ENCODE assay signal across 20 cellular contexts in the genomic region with DNA sequence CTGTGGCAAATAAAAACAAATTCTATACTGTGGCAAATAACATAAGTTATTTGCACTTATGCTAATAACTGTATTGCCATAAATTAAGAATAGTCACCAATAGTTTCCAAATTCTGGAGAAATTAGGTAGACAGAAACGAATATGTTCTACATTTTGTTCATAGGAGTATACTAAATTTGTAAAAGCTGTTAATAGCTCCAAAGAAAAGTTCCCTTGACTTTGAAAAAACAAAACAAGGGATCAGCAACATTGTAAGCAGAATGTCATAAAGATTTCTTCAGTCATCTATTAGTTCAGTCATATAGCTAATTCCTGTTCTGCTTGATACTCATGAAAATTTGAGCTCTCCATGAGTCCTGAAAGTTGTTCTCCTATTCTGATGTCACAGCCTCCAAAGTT.
DNase-seq lines count a peak whose midpoint lies in the region; ATAC-seq and TF ChIP-seq lines count a peak whose summit lies in the region.
"Had no signal": no experiment of that assay in that cellular context is flagged by ENCODE, and none has a peak within 500 bp of the region (broad histone marks: within the 10 kb centered on the region; RNA-seq: fewer than 3 reads in every experiment).

No MANE protein-coding gene starts in this region.

- no peaks in the 10 kb centered on the region for H3K36me3 ChIP-seq in mesendoderm (ENCODE audit: control insufficient read depth, insufficient read depth, low read length)
- no peaks in the 10 kb centered on the region for H3K36me3 ChIP-seq in CD8-positive, alpha-beta T cell (ENCODE audit: insufficient read depth, low read length)
- H3K36me3 ChIP-seq in GM23338 (ENCODE audit: insufficient read depth) = peaks cover 22% of the 10 kb centered on the region
- H3K36me3 ChIP-seq: BE2C; BLaER1 treated with 17β-estradiol and CSF1 and Interleukin-3, amounts not matched to agents 10 nM and 100 nM; HAP-1 had no signal

- no peak for ATAC-seq in CD8-positive, alpha-beta T cell
- no peak for ATAC-seq in GM23338

- H4K8ac ChIP-seq in mesendoderm (ENCODE audit: low read depth, low read length) = no peak overlapping the region

- peak; percentile 15 for DNase-seq in DMS53 (lab: John Stamatoyannopoulos, UW)
- no peak for DNase-seq in DMS53 treated with DMSO at 0.1 percent for 48 hours (lab: John Stamatoyannopoulos, UW; ENCODE audit: unreplicated experiment)
- DNase-seq in NAMALWA (ENCODE audit: low spot score) = peak; percentile 9
- peak; percentile 5 for DNase-seq in amniotic epithelial cell (ENCODE audit: low read depth)
- DNase-seq in mesendoderm = peak; percentile 22
- no peak for DNase-seq in CD8-positive, alpha-beta T cell
- DNase-seq in GM23338 (ENCODE audit: low spot score) = no peak
- no peak for DNase-seq in activated naive CD4-positive, alpha-beta T cell (lab: John Stamatoyannopoulos, UW)
- DNase-seq: BE2C; Calu3; CD4-positive, alpha-beta T cell; COR-L47; DMS153; DMS79 treated with DMSO at 0.1 percent for 48 hours; GF-D8; GOT3 had no signal

- intact Hi-C loops in CD8-positive, alpha-beta T cell (cut with DNase I, micrococcal nuclease) = no loop called here

- no peaks in the 10 kb centered on the region for H3F3A ChIP-seq in GM23338 (replicated peaks; ENCODE audit: low read depth)

- H2BK15ac ChIP-seq in mesendoderm (replicated peaks; ENCODE audit: low read depth) = no peak overlapping the region

- H3K27me3 ChIP-seq in mesendoderm (ENCODE audit: insufficient read depth, low read length, poor library complexity) = no peaks in the 10 kb centered on the region
- H3K27me3 ChIP-seq in CD8-positive, alpha-beta T cell (ENCODE audit: insufficient read depth, low read length) = no peaks in the 10 kb centered on the region
- H3K27me3 ChIP-seq in GM23338 (ENCODE audit: insufficient read depth) = no peaks in the 10 kb centered on the region
- H3K27me3 ChIP-seq: BE2C; BLaER1 treated with 17β-estradiol and CSF1 and Interleukin-3, amounts not matched to agents 10 nM and 100 nM had no signal

- H3K56ac ChIP-seq in mesendoderm (ENCODE audit: low read length) = no peak overlapping the region

- H2BK5ac ChIP-seq in mesendoderm (ENCODE audit: low read length) = no peak overlapping the region

- no peaks in the 10 kb centered on the region for H3K27me3 Mint-ChIP-seq in CD8-positive, alpha-beta T cell (ENCODE audit: low read depth)
- H3K27me3 Mint-ChIP-seq in GM23338 (ENCODE audit: insufficient read depth, low read depth, poor library complexity) = no peaks in the 10 kb centered on the region
- H3K27me3 Mint-ChIP-seq: CD4-positive, alpha-beta T cell had no signal

- H3K27ac Mint-ChIP-seq in CD8-positive, alpha-beta T cell = no peak overlapping the region
- H3K27ac Mint-ChIP-seq in GM23338 = no peak overlapping the region
- H3K27ac Mint-ChIP-seq: CD14-positive monocyte; CD4-positive, alpha-beta T cell had no signal

- POLR2A ChIA-PET in CD8-positive, alpha-beta T cell (lab: Charles Lee) = no interaction called here

- no peaks in the 10 kb centered on the region for H3K9me3 ChIP-seq in CD8-positive, alpha-beta T cell (ENCODE audit: low read length)
- H3K9me3 ChIP-seq: BE2C, HAP-1 had no signal

- no peak overlapping the region for H3K4me3 Mint-ChIP-seq in CD8-positive, alpha-beta T cell
- H3K4me3 Mint-ChIP-seq in GM23338 = no peak overlapping the region
- H3K4me3 Mint-ChIP-seq: CD14-positive monocyte; CD4-positive, alpha-beta T cell had no signal

- CTCF ChIA-PET in CD8-positive, alpha-beta T cell (lab: Charles Lee) = no interaction called here

- no peaks in the 10 kb centered on the region for H3K4me1 ChIP-seq in mesendoderm (ENCODE audit: control insufficient read depth, low read depth, low read length)
- H3K4me1 ChIP-seq in CD8-positive, alpha-beta T cell (ENCODE audit: insufficient read depth, low read length) = no peaks in the 10 kb centered on the region
- peaks cover 9% of the 10 kb centered on the region for H3K4me1 ChIP-seq in GM23338 (ENCODE audit: insufficient read depth)
- H3K4me1 ChIP-seq: BE2C, HAP-1 had no signal

- H3K18ac ChIP-seq in mesendoderm (ENCODE audit: low read length) = no peak overlapping the region

- H3K4me1 Mint-ChIP-seq in CD8-positive, alpha-beta T cell (ENCODE audit: low read depth) = no peaks in the 10 kb centered on the region
- peaks cover 6% of the 10 kb centered on the region for H3K4me1 Mint-ChIP-seq in GM23338
- H3K4me1 Mint-ChIP-seq: CD14-positive monocyte had no signal

- H3K4ac ChIP-seq in mesendoderm (ENCODE audit: low read depth, low read length) = no peak overlapping the region

- H3K79me1 ChIP-seq in mesendoderm (ENCODE audit: low read length) = no peaks in the 10 kb centered on the region

- H3K9ac ChIP-seq in mesendoderm (ENCODE audit: low read length) = no peak overlapping the region
- H3K9ac ChIP-seq: BLaER1 treated with 17β-estradiol and CSF1 and Interleukin-3, amounts not matched to agents 10 nM and 100 nM had no signal

- H3K27ac ChIP-seq in mesendoderm (ENCODE audit: low read depth, low read length) (no peak overlapping the region), GM23338 (ENCODE audit: low read depth) (no peak overlapping the region)
- no peak overlapping the region for H3K27ac ChIP-seq in CD8-positive, alpha-beta T cell (ENCODE audit: low read depth, low read length)
- H3K27ac ChIP-seq: 22Rv1; BLaER1 treated with 17β-estradiol and CSF1 and Interleukin-3, amounts not matched to agents 10 nM and 100 nM had no signal

- no peak for TF ChIP-seq CTCF in CD8-positive, alpha-beta T cell (IDR thresholded peaks at IDR 0.05)
- no peak for TF ChIP-seq CTCF in GM23338 (conservative IDR thresholded peaks at IDR 0.05; ENCODE audit: low read depth in 2 of 2)

- peaks cover 6% of the 10 kb centered on the region for H3K9me3 Mint-ChIP-seq in CD8-positive, alpha-beta T cell
- peaks cover 46% of the 10 kb centered on the region for H3K9me3 Mint-ChIP-seq in GM23338
- H3K9me3 Mint-ChIP-seq: CD4-positive, alpha-beta T cell had no signal

- no peak overlapping the region for H2BK120ac ChIP-seq in mesendoderm (ENCODE audit: low read depth, low read length)

- H2AK5ac ChIP-seq in mesendoderm (ENCODE audit: low read length) = no peak overlapping the region

- H3K79me2 ChIP-seq in mesendoderm (ENCODE audit: control insufficient read depth, insufficient read depth, low read length) (no peaks in the 10 kb centered on the region), GM23338 (replicated peaks; ENCODE audit: insufficient read depth) (no peaks in the 10 kb centered on the region; the same call in 1 of the 2 replicates)

- no CpG with 5 or more reads among the region's 1 CpG for WGBS in mesendoderm (ENCODE audit: extremely low coverage, insufficient coverage, low lambda C conversion rate)

- H4K20me1 ChIP-seq in GM23338 (replicated peaks; ENCODE audit: insufficient read depth) = no peaks in the 10 kb centered on the region
- H4K20me1 ChIP-seq: BLaER1 treated with 17β-estradiol and CSF1 and Interleukin-3, amounts not matched to agents 10 nM and 100 nM had no signal

- no peak overlapping the region for H4K5ac ChIP-seq in mesendoderm (ENCODE audit: low read length)

- H3K23ac ChIP-seq in mesendoderm (ENCODE audit: low read length) = no peak overlapping the region

- no peak overlapping the region for H3K4me2 ChIP-seq in mesendoderm (ENCODE audit: low read length)
- H3K4me2 ChIP-seq in GM23338 = no peak overlapping the region
- H3K4me2 ChIP-seq: BLaER1 treated with 17β-estradiol and CSF1 and Interleukin-3, amounts not matched to agents 10 nM and 100 nM had no signal

- H3K9me2 ChIP-seq in GM23338 (ENCODE audit: insufficient read depth) = peaks cover 4% of the 10 kb centered on the region; the same call in 1 of the 2 replicates

- H3K4me3 ChIP-seq in mesendoderm (ENCODE audit: low read length) = no peak overlapping the region
- no peak overlapping the region for H3K4me3 ChIP-seq in CD8-positive, alpha-beta T cell (ENCODE audit: low read depth, low read length)
- H3K4me3 ChIP-seq in GM23338 = no peak overlapping the region
- H3K4me3 ChIP-seq: BLaER1 treated with 17β-estradiol and CSF1 and Interleukin-3, amounts not matched to agents 10 nM and 100 nM; HAP-1 had no signal

- H2AFZ ChIP-seq in GM23338 = no peak overlapping the region

- no peaks in the 10 kb centered on the region for H3K36me3 Mint-ChIP-seq in CD8-positive, alpha-beta T cell
- H3K36me3 Mint-ChIP-seq in GM23338 (ENCODE audit: low read depth) = peaks cover 56% of the 10 kb centered on the region
- H3K36me3 Mint-ChIP-seq: CD14-positive monocyte had no signal

TF ChIP-seq in GM23338, 12 proteins besides CTCF, POLR2A, EP300 and RAD21 (continues in another document):
- TF ChIP-seq EZH2phosphoT487 (IDR thresholded peaks at IDR 0.05; ENCODE audit: unreplicated experiment) = no peak
- no peak for TF ChIP-seq JUNB (IDR thresholded peaks at IDR 0.05; ENCODE audit: unreplicated experiment)
- TF ChIP-seq ZNF331 (CRISPR knock-in tag; IDR thresholded peaks at IDR 0.05; ENCODE audit: low read depth) = no peak
- TF ChIP-seq, protein P1, sequence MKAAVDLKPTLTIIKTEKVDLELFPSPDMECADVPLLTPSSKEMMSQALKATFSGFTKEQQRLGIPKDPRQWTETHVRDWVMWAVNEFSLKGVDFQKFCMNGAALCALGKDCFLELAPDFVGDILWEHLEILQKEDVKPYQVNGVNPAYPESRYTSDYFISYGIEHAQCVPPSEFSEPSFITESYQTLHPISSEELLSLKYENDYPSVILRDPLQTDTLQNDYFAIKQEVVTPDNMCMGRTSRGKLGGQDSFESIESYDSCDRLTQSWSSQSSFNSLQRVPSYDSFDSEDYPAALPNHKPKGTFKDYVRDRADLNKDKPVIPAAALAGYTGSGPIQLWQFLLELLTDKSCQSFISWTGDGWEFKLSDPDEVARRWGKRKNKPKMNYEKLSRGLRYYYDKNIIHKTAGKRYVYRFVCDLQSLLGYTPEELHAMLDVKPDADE (IDR thresholded peaks at IDR 0.05) = no peak
- TF ChIP-seq STAT1 (IDR thresholded peaks at IDR 0.05; ENCODE audit: unreplicated experiment) = no peak
- TF ChIP-seq NANOG (IDR thresholded peaks at IDR 0.05; ENCODE audit: borderline replicate concordance) = no peak

Comparison
In these comparisons a context has a peak if more than half of its experiments do, and no peak if none do; other contexts are left out.
1. DNase-seq: peak in DMS53 (single experiment), NAMALWA (single experiment), amniotic epithelial cell (single experiment) and mesendoderm (single experiment); none in DMS53 treated with DMSO at 0.1 percent for 48 hours (single experiment), CD8-positive, alpha-beta T cell (0 of 7), GM23338 (single experiment) and activated naive CD4-positive, alpha-beta T cell (0 of 4).